8 cellular contexts compared by ENCODE assay signal in genomic region chr13:58687130-58687529, GRCh38.
"Had no signal": no experiment of that assay in that cellular context is flagged by ENCODE, and none has a peak within 500 bp of the region (broad histone marks: within the 10 kb centered on the region; RNA-seq: fewer than 3 reads in every experiment).

No MANE protein-coding gene starts in this region.

- H2AFZ ChIP-seq: GM23248 had no signal

- H3K4me3 ChIP-seq: GM23248, HAP-1 had no signal

- H3K9me3 ChIP-seq: HAP-1 had no signal

- H3K27ac ChIP-seq: GM23248, HL-60 had no signal

- H3K4me1 ChIP-seq: HAP-1 had no signal

- ATAC-seq: HCT116, HepG2 had no signal

- H3K36me3 ChIP-seq: HAP-1 had no signal

- H3K9ac ChIP-seq: GM23248 had no signal

- DNase-seq: GM23248, GOT3, H7, HFFc6 had no signal
